In genomic region chr19:33194884-33195710, GRCh38 we compare ENCODE assay signal across 8 cellular contexts. TPM values are rescaled to one million over a fixed set of nuclear protein-coding genes. Genes with fewer than 3 reads are reported as not detected.
DNase-seq lines count a peak whose midpoint lies in the region; ATAC-seq and TF ChIP-seq lines count a peak whose summit lies in the region.

No MANE protein-coding gene starts in this region.

- no peak for TF ChIP-seq POLR2A in breast epithelium (IDR thresholded peaks at IDR 0.05)
- TF ChIP-seq POLR2A in transverse colon (IDR thresholded peaks at IDR 0.05) = no peak

- intact Hi-C loops in breast epithelium (cut with DNase I; ENCODE audit: low total_unique reads) (loop anchor here (5.0 kb wide), 1 partner anchor 568 kb away; no protein-coding TSS in a partner anchor), transverse colon (cut with DNase I; ENCODE audit: low total_unique reads) (no loop called here)

- ATAC-seq in left lobe of liver = peak; percentile 83

- CTCF ChIA-PET in HEK293 (lab: Yijun Ruan, JAX) = interaction anchor here (0.8 to 12.3 kb wide), 5 partner anchors 11 to 583 kb away, joined by 3 to 154 read pairs (median 3); no protein-coding TSS in a partner anchor

- no peaks in the 10 kb centered on the region for H3K27me3 ChIP-seq in breast epithelium
- peaks cover 19% of the 10 kb centered on the region for H3K27me3 ChIP-seq in transverse colon

- no peak for DNase-seq in breast epithelium (ENCODE audit: low spot score in 2 of 2)
- DNase-seq in left lobe of liver (ENCODE audit: low spot score) = peak; percentile 85
- peak; percentile 24 for DNase-seq in transverse colon
- no peak for DNase-seq in NCI-H2081 (lab: John Stamatoyannopoulos, UW)
- no peak for DNase-seq in activated naive CD4-positive, alpha-beta T cell treated with Interleukin-2 at 50 U/mL for 16 hours
- no peak for DNase-seq in NCI-H1048 (lab: John Stamatoyannopoulos, UW)

- in situ Hi-C loops in transverse colon (cut with MboI; ENCODE audit: low pct_ligation_motif_present in 1 of 4, low pct_unique_long_range_greater_than_20kb in 1 of 4, low sequenced_read_pairs in 3 of 4) = no loop called here

- 10% methylated on average over 20 of the region's 50 CpGs; no CpG with 5 or more reads in 1 of the 2 donors for WGBS in transverse colon (ENCODE audit: low coverage in 1 of 2), 2 donors

- H3K36me3 ChIP-seq in HEK293 (ENCODE audit: control insufficient read depth in 2 of 2, insufficient read depth in 1 of 2, low read length in 2 of 2) (peaks cover 28 to 36% of the 10 kb centered on the region in 2 experiments), breast epithelium (no peaks in the 10 kb centered on the region), transverse colon (no peaks in the 10 kb centered on the region)

- peak overlapping the region; percentile 56 for H3K27ac ChIP-seq in 22Rv1
- H3K27ac ChIP-seq in HEK293 (ENCODE audit: extremely low read depth, low read depth, low read length) = peak overlapping the region; percentile 95
- H3K27ac ChIP-seq in breast epithelium = peak overlapping the region; percentile 63 to 87
- H3K27ac ChIP-seq in transverse colon = peak overlapping the region; percentile 50 to 74 (median 64)

- POLR2A ChIA-PET in HEK293 (lab: Yijun Ruan, JAX) = interaction anchor here (0.9 to 5.2 kb wide), 4 partner anchors 11 to 19 kb away, joined by 4 to 30 read pairs (median 6); no protein-coding TSS in a partner anchor

- TF ChIP-seq CTCF in 22Rv1 (IDR thresholded peaks at IDR 0.05) = no peak
- TF ChIP-seq CTCF in HEK293 (tag by site-specific recombination; IDR thresholded peaks at IDR 0.05) = no peak
- no peak for TF ChIP-seq CTCF in breast epithelium (IDR thresholded peaks at IDR 0.05)
- TF ChIP-seq CTCF in transverse colon (IDR thresholded peaks at IDR 0.05) = no peak

- H3K9me3 ChIP-seq in HEK293 (ENCODE audit: control insufficient read depth, insufficient read depth, low read depth, low read length) (no peaks in the 10 kb centered on the region), breast epithelium (no peaks in the 10 kb centered on the region), transverse colon (no peaks in the 10 kb centered on the region)

- no peak for TF ChIP-seq EP300 in transverse colon (IDR thresholded peaks at IDR 0.05; ENCODE audit: low read depth)

- peaks cover 10% of the 10 kb centered on the region for H3K4me1 ChIP-seq in HEK293 (ENCODE audit: control insufficient read depth, insufficient read depth, low read length)
- H3K4me1 ChIP-seq in breast epithelium = peaks cover 0 to 8% of the 10 kb centered on the region in 2 donors
- peaks cover 0 to 13% (median 11%) of the 10 kb centered on the region in 4 donors for H3K4me1 ChIP-seq in transverse colon

- H3K4me3 ChIP-seq in HEK293 (ENCODE audit: low read depth, low read length) (peak overlapping the region; percentile 47), breast epithelium (peak overlapping the region; percentile 71 to 97 (median 71)), transverse colon (peak overlapping the region; percentile 67 to 79 (median 70))

TF ChIP-seq in HEK293, 187 proteins besides CTCF, POLR2A, EP300 and RAD21 (continues in another document):
- TF ChIP-seq ZNF266 (tag by site-specific recombination; IDR thresholded peaks at IDR 0.05; ENCODE audit: low read depth) = no peak
- TF ChIP-seq IKZF3 (tag by site-specific recombination; IDR thresholded peaks at IDR 0.05) = no peak
- no peak for TF ChIP-seq ZIC2 (tag by site-specific recombination; IDR thresholded peaks at IDR 0.05)
- TF ChIP-seq ZNF626 (tag by site-specific recombination; IDR thresholded peaks at IDR 0.05) = no peak
- TF ChIP-seq EGR2 (tag by site-specific recombination; IDR thresholded peaks at IDR 0.05; ENCODE audit: low read depth) = peak; percentile 89
- TF ChIP-seq, protein P1, sequence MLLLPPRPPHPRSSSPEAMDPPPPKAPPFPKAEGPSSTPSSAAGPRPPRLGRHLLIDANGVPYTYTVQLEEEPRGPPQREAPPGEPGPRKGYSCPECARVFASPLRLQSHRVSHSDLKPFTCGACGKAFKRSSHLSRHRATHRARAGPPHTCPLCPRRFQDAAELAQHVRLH (tag by site-specific recombination; IDR thresholded peaks at IDR 0.05) = no peak
- TF ChIP-seq PATZ1 (tag by site-specific recombination; IDR thresholded peaks at IDR 0.05) = no peak; the same call in none of the 2 replicates
- TF ChIP-seq, protein P2, sequence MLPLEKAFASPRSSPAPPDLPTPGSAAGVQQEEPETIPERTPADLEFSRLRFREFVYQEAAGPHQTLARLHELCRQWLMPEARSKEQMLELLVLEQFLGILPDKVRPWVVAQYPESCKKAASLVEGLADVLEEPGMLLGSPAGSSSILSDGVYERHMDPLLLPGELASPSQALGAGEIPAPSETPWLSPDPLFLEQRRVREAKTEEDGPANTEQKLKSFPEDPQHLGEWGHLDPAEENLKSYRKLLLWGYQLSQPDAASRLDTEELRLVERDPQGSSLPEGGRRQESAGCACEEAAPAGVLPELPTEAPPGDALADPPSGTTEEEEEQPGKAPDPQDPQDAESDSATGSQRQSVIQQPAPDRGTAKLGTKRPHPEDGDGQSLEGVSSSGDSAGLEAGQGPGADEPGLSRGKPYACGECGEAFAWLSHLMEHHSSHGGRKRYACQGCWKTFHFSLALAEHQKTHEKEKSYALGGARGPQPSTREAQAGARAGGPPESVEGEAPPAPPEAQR (tag by site-specific recombination; IDR thresholded peaks at IDR 0.05) = no peak
- no peak for TF ChIP-seq ZNF548 (tag by site-specific recombination; IDR thresholded peaks at IDR 0.05)
- TF ChIP-seq GFI1B (tag by site-specific recombination; IDR thresholded peaks at IDR 0.05) = no peak
- TF ChIP-seq ZNF677 (tag by site-specific recombination; IDR thresholded peaks at IDR 0.05) = 0 out of 2 replicates have a peak, but pooled peaks have one; percentile 12
- TF ChIP-seq ZNF600 (tag by site-specific recombination; IDR thresholded peaks at IDR 0.05) = no peak
- TF ChIP-seq ZNF23 (tag by site-specific recombination; IDR thresholded peaks at IDR 0.05; ENCODE audit: borderline replicate concordance) = no peak
- TF ChIP-seq, protein P3, sequence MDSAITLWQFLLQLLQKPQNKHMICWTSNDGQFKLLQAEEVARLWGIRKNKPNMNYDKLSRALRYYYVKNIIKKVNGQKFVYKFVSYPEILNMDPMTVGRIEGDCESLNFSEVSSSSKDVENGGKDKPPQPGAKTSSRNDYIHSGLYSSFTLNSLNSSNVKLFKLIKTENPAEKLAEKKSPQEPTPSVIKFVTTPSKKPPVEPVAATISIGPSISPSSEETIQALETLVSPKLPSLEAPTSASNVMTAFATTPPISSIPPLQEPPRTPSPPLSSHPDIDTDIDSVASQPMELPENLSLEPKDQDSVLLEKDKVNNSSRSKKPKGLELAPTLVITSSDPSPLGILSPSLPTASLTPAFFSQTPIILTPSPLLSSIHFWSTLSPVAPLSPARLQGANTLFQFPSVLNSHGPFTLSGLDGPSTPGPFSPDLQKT (IDR thresholded peaks at IDR 0.05; ENCODE audit: borderline replicate concordance, low read depth, low read length) = no peak
- no peak for TF ChIP-seq ZNF292 (tag by site-specific recombination; IDR thresholded peaks at IDR 0.05; ENCODE audit: borderline replicate concordance, low read depth)
- no peak for TF ChIP-seq ZNF514 (tag by site-specific recombination; IDR thresholded peaks at IDR 0.05)
- TF ChIP-seq ZSCAN16 (tag by site-specific recombination; IDR thresholded peaks at IDR 0.05) = no peak
- no peak for TF ChIP-seq ZNF175 (tag by site-specific recombination; IDR thresholded peaks at IDR 0.05)
- TF ChIP-seq, protein P4, sequence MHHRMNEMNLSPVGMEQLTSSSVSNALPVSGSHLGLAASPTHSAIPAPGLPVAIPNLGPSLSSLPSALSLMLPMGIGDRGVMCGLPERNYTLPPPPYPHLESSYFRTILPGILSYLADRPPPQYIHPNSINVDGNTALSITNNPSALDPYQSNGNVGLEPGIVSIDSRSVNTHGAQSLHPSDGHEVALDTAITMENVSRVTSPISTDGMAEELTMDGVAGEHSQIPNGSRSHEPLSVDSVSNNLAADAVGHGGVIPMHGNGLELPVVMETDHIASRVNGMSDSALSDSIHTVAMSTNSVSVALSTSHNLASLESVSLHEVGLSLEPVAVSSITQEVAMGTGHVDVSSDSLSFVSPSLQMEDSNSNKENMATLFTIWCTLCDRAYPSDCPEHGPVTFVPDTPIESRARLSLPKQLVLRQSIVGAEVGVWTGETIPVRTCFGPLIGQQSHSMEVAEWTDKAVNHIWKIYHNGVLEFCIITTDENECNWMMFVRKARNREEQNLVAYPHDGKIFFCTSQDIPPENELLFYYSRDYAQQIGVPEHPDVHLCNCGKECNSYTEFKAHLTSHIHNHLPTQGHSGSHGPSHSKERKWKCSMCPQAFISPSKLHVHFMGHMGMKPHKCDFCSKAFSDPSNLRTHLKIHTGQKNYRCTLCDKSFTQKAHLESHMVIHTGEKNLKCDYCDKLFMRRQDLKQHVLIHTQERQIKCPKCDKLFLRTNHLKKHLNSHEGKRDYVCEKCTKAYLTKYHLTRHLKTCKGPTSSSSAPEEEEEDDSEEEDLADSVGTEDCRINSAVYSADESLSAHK (tag by site-specific recombination; IDR thresholded peaks at IDR 0.05) = no peak
- TF ChIP-seq ZNF140 (tag by site-specific recombination; IDR thresholded peaks at IDR 0.05) = no peak
- TF ChIP-seq ZNF221 (tag by site-specific recombination; IDR thresholded peaks at IDR 0.05; ENCODE audit: borderline replicate concordance) = no peak
- TF ChIP-seq ZNF155 (tag by site-specific recombination; IDR thresholded peaks at IDR 0.05) = no peak

RNA-seq across cellular contexts. Expression of gene LRP3, which starts 1.0 kb away (rescaled TPM):
- total RNA-seq in breast epithelium (10 to 100 TPM; 15.1 to 29.5 (median 23.8) TPM), left lobe of liver (45.7 TPM), transverse colon (10 to 100 TPM; 12.5 to 23.6 (median 17.1) TPM)

RNA-seq across cellular contexts. Expression of gene SLC7A10, which starts 30.6 kb away (rescaled TPM):
- total RNA-seq in breast epithelium = 1 to 10 TPM in 2 of 3 donors, not detected in 1; 6.9 to 8.8 TPM
- not detected for total RNA-seq in left lobe of liver
- total RNA-seq in transverse colon = under 1 TPM in 1 of 4 donors, not detected in 3; 0.48 TPM

Comparison
In these comparisons a context has a peak if more than half of its experiments do, and no peak if none do; other contexts are left out.
1. DNase-seq: peak in left lobe of liver (single experiment) and transverse colon (single experiment); none in breast epithelium (0 of 2), NCI-H2081 (0 of 2), activated naive CD4-positive, alpha-beta T cell treated with Interleukin-2 at 50 U/mL for 16 hours (single experiment) and NCI-H1048 (single experiment).
2. Peak in every context shown above with its lines, with median percentiles within 50 percentile points of each other: H3K27ac ChIP-seq and H3K4me3 ChIP-seq.